In the genomic region with DNA sequence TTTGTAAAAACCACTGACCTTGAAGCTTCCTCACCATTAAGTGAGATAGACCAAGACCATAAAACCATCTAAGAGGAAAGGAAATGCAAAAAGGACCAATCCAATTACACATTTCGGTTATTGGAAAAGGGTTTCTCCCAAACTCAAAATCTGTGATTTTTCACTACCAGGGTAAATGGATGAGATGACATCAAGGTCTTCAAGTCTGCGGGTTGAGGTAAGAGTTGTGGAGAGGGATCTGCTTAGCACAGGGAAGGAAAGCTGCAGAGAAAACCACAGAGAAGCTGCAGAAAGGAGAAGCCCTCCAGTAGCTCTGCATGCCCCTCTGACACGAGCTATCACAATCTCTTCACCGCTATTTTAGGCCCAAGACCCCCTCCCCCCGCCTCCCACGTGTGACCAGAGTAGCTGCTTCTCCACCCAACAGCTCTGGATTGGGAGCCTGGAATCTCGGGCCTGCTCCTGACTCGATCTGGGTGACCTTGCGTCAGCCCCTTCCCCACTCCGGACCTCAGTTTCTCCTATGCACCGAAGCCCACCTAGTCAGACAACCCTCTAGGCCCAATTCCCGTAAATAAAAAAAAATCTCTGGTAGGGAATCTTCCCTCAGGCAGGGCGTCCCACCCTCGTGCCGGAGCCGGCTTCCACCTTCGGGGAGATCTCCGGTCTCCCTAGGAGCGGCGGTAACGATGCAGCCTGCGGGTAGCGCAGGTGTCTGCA, we compare ENCODE assay signal across 1 cellular context.
TF ChIP-seq lines count a peak whose summit lies in the region.

No MANE protein-coding gene starts in this region.

TF ChIP-seq in HepG2, 621 proteins besides CTCF, POLR2A, EP300 and RAD21 (continued from another document and continues in another):
- TF ChIP-seq FOXC1 (CRISPR knock-in tag; IDR thresholded peaks at IDR 0.05; ENCODE audit: borderline replicate concordance) (peak; percentile 76; the same call in 1 of the 2 replicates), GATA4 (IDR thresholded peaks at IDR 0.05; ENCODE audit: borderline replicate concordance, low read depth) (no peak), ETV6 (CRISPR knock-in tag; conservative IDR thresholded peaks at IDR 0.05) (no peak), IRX3 (CRISPR knock-in tag; IDR thresholded peaks at IDR 0.05; ENCODE audit: borderline replicate concordance, low read depth) (0 out of 2 replicates have a peak, but pooled peaks have one; percentile 14), ZNF207 (IDR thresholded peaks at IDR 0.05; ENCODE audit: borderline replicate concordance) (no peak), ZNF75D (CRISPR knock-in tag; IDR thresholded peaks at IDR 0.05; ENCODE audit: borderline replicate concordance) (no peak), ARID2 (CRISPR knock-in tag; IDR thresholded peaks at IDR 0.05; ENCODE audit: borderline replicate concordance) (no peak), HNRNPH1 (optimal IDR thresholded peaks at IDR 0.05; ENCODE audit: low read depth, low read length) (no peak), MIXL1 (CRISPR knock-in tag; IDR thresholded peaks at IDR 0.05) (no peak), ZNF672 (CRISPR knock-in tag; IDR thresholded peaks at IDR 0.05) (no peak), SMARCC2 (IDR thresholded peaks at IDR 0.05) (no peak), ZNF224 (CRISPR knock-in tag; IDR thresholded peaks at IDR 0.05) (0 out of 2 replicates have a peak, but pooled peaks have one; percentile 6), ZNF292 (CRISPR knock-in tag; IDR thresholded peaks at IDR 0.05; ENCODE audit: borderline replicate concordance, low read depth) (no peak), ZNF446 (CRISPR knock-in tag; IDR thresholded peaks at IDR 0.05) (no peak), NCOA1 (CRISPR knock-in tag; IDR thresholded peaks at IDR 0.05) (0 out of 2 replicates have a peak, but pooled peaks have one; percentile 56), TBX2 (CRISPR knock-in tag; IDR thresholded peaks at IDR 0.05; ENCODE audit: borderline replicate concordance) (peak; percentile 14; the same call in 1 of the 2 replicates), ZNF670 (CRISPR knock-in tag; IDR thresholded peaks at IDR 0.05; ENCODE audit: borderline replicate concordance) (peak; percentile 48; the same call in 1 of the 2 replicates), ZNF577 (CRISPR knock-in tag; IDR thresholded peaks at IDR 0.05; ENCODE audit: borderline replicate concordance, low read depth) (no peak), EED (CRISPR knock-in tag; IDR thresholded peaks at IDR 0.05) (0 out of 2 replicates have a peak, but pooled peaks have one; percentile 11), ZNF451 (CRISPR knock-in tag; IDR thresholded peaks at IDR 0.05) (no peak), MAF1 (CRISPR knock-in tag; IDR thresholded peaks at IDR 0.05; ENCODE audit: borderline replicate concordance) (no peak), RBM39 (IDR thresholded peaks at IDR 0.05; ENCODE audit: low read depth, low read length, poor library complexity, severe bottlenecking) (no peak), ZNF766 (CRISPR knock-in tag; IDR thresholded peaks at IDR 0.05; ENCODE audit: borderline replicate concordance) (no peak), SOX6 (IDR thresholded peaks at IDR 0.05) (no peak), SOX6 (CRISPR knock-in tag; IDR thresholded peaks at IDR 0.05) (0 out of 2 replicates have a peak, but pooled peaks have one; percentile 14)
- TF ChIP-seq, protein P1, sequence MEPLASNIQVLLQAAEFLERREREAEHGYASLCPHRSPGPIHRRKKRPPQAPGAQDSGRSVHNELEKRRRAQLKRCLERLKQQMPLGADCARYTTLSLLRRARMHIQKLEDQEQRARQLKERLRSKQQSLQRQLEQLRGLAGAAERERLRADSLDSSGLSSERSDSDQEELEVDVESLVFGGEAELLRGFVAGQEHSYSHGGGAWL (CRISPR knock-in tag; IDR thresholded peaks at IDR 0.05): 0 out of 2 replicates have a peak, but pooled peaks have one; percentile 17
- TF ChIP-seq, protein P2, sequence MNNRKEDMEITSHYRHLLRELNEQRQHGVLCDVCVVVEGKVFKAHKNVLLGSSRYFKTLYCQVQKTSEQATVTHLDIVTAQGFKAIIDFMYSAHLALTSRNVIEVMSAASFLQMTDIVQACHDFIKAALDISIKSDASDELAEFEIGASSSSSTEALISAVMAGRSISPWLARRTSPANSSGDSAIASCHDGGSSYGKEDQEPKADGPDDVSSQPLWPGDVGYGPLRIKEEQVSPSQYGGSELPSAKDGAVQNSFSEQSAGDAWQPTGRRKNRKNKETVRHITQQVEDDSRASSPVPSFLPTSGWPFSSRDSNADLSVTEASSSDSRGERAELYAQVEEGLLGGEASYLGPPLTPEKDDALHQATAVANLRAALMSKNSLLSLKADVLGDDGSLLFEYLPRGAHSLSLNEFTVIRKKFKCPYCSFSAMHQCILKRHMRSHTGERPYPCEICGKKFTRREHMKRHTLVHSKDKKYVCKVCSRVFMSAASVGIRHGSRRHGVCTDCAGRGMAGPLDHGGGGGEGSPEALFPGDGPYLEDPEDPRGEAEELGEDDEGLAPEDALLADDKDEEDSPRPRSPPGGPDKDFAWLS (CRISPR knock-in tag; IDR thresholded peaks at IDR 0.05; ENCODE audit: borderline replicate concordance): no peak
- TF ChIP-seq, protein P3, sequence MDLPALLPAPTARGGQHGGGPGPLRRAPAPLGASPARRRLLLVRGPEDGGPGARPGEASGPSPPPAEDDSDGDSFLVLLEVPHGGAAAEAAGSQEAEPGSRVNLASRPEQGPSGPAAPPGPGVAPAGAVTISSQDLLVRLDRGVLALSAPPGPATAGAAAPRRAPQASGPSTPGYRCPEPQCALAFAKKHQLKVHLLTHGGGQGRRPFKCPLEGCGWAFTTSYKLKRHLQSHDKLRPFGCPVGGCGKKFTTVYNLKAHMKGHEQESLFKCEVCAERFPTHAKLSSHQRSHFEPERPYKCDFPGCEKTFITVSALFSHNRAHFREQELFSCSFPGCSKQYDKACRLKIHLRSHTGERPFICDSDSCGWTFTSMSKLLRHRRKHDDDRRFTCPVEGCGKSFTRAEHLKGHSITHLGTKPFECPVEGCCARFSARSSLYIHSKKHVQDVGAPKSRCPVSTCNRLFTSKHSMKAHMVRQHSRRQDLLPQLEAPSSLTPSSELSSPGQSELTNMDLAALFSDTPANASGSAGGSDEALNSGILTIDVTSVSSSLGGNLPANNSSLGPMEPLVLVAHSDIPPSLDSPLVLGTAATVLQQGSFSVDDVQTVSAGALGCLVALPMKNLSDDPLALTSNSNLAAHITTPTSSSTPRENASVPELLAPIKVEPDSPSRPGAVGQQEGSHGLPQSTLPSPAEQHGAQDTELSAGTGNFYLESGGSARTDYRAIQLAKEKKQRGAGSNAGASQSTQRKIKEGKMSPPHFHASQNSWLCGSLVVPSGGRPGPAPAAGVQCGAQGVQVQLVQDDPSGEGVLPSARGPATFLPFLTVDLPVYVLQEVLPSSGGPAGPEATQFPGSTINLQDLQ (CRISPR knock-in tag; IDR thresholded peaks at IDR 0.05): peak; percentile 60; the same call in 1 of the 2 replicates
- TF ChIP-seq, protein P4, sequence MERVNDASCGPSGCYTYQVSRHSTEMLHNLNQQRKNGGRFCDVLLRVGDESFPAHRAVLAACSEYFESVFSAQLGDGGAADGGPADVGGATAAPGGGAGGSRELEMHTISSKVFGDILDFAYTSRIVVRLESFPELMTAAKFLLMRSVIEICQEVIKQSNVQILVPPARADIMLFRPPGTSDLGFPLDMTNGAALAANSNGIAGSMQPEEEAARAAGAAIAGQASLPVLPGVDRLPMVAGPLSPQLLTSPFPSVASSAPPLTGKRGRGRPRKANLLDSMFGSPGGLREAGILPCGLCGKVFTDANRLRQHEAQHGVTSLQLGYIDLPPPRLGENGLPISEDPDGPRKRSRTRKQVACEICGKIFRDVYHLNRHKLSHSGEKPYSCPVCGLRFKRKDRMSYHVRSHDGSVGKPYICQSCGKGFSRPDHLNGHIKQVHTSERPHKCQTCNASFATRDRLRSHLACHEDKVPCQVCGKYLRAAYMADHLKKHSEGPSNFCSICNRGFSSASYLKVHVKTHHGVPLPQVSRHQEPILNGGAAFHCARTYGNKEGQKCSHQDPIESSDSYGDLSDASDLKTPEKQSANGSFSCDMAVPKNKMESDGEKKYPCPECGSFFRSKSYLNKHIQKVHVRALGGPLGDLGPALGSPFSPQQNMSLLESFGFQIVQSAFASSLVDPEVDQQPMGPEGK (CRISPR knock-in tag; IDR thresholded peaks at IDR 0.05): no peak
- TF ChIP-seq, protein P5, sequence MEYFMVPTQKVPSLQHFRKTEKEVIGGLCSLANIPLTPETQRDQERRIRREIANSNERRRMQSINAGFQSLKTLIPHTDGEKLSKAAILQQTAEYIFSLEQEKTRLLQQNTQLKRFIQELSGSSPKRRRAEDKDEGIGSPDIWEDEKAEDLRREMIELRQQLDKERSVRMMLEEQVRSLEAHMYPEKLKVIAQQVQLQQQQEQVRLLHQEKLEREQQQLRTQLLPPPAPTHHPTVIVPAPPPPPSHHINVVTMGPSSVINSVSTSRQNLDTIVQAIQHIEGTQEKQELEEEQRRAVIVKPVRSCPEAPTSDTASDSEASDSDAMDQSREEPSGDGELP (IDR thresholded peaks at IDR 0.05; ENCODE audit: borderline replicate concordance, low read depth): no peak
- TF ChIP-seq, protein P6, sequence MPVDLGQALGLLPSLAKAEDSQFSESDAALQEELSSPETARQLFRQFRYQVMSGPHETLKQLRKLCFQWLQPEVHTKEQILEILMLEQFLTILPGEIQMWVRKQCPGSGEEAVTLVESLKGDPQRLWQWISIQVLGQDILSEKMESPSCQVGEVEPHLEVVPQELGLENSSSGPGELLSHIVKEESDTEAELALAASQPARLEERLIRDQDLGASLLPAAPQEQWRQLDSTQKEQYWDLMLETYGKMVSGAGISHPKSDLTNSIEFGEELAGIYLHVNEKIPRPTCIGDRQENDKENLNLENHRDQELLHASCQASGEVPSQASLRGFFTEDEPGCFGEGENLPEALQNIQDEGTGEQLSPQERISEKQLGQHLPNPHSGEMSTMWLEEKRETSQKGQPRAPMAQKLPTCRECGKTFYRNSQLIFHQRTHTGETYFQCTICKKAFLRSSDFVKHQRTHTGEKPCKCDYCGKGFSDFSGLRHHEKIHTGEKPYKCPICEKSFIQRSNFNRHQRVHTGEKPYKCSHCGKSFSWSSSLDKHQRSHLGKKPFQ (CRISPR knock-in tag; IDR thresholded peaks at IDR 0.05; ENCODE audit: insufficient replicate concordance): no peak
- TF ChIP-seq, protein P7, sequence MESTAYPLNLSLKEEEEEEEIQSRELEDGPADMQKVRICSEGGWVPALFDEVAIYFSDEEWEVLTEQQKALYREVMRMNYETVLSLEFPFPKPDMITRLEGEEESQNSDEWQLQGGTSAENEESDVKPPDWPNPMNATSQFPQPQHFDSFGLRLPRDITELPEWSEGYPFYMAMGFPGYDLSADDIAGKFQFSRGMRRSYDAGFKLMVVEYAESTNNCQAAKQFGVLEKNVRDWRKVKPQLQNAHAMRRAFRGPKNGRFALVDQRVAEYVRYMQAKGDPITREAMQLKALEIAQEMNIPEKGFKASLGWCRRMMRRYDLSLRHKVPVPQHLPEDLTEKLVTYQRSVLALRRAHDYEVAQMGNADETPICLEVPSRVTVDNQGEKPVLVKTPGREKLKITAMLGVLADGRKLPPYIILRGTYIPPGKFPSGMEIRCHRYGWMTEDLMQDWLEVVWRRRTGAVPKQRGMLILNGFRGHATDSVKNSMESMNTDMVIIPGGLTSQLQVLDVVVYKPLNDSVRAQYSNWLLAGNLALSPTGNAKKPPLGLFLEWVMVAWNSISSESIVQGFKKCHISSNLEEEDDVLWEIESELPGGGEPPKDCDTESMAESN (CRISPR knock-in tag; conservative IDR thresholded peaks at IDR 0.05): no peak
- TF ChIP-seq, protein P8, sequence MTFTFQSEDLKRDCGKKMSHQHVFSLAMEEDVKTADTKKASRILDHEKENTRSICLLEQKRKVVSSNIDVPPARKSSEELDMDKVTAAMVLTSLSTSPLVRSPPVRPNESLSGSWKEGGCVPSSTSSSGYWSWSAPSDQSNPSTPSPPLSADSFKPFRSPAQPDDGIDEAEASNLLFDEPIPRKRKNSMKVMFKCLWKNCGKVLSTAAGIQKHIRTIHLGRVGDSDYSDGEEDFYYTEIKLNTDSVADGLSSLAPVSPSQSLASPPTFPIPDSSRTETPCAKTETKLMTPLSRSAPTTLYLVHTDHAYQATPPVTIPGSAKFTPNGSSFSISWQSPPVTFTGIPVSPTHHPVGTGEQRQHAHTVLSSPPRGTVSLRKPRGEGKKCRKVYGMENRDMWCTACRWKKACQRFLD (CRISPR knock-in tag; IDR thresholded peaks at IDR 0.05; ENCODE audit: borderline replicate concordance): peak; percentile 10; the same call in 1 of the 2 replicates
- TF ChIP-seq, protein P9, sequence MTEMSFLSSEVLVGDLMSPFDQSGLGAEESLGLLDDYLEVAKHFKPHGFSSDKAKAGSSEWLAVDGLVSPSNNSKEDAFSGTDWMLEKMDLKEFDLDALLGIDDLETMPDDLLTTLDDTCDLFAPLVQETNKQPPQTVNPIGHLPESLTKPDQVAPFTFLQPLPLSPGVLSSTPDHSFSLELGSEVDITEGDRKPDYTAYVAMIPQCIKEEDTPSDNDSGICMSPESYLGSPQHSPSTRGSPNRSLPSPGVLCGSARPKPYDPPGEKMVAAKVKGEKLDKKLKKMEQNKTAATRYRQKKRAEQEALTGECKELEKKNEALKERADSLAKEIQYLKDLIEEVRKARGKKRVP (CRISPR knock-in tag; IDR thresholded peaks at IDR 0.05): peak in 1 of 2 experiments; percentile 59; a peak in 2 of 4 replicates
- TF ChIP-seq, protein P10, sequence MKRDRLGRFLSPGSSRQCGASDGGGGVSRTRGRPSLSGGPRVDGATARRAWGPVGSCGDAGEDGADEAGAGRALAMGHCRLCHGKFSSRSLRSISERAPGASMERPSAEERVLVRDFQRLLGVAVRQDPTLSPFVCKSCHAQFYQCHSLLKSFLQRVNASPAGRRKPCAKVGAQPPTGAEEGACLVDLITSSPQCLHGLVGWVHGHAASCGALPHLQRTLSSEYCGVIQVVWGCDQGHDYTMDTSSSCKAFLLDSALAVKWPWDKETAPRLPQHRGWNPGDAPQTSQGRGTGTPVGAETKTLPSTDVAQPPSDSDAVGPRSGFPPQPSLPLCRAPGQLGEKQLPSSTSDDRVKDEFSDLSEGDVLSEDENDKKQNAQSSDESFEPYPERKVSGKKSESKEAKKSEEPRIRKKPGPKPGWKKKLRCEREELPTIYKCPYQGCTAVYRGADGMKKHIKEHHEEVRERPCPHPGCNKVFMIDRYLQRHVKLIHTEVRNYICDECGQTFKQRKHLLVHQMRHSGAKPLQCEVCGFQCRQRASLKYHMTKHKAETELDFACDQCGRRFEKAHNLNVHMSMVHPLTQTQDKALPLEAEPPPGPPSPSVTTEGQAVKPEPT (CRISPR knock-in tag; IDR thresholded peaks at IDR 0.05; ENCODE audit: low read depth): no peak
- TF ChIP-seq, protein P11, sequence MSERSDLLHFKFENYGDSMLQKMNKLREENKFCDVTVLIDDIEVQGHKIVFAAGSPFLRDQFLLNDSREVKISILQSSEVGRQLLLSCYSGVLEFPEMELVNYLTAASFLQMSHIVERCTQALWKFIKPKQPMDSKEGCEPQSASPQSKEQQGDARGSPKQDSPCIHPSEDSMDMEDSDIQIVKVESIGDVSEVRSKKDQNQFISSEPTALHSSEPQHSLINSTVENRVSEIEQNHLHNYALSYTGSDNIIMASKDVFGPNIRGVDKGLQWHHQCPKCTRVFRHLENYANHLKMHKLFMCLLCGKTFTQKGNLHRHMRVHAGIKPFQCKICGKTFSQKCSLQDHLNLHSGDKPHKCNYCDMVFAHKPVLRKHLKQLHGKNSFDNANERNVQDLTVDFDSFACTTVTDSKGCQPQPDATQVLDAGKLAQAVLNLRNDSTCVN (CRISPR knock-in tag; IDR thresholded peaks at IDR 0.05; ENCODE audit: borderline replicate concordance): no peak
